Comparison of ENCODE assay signal across 9 cellular contexts in the genomic region with DNA sequence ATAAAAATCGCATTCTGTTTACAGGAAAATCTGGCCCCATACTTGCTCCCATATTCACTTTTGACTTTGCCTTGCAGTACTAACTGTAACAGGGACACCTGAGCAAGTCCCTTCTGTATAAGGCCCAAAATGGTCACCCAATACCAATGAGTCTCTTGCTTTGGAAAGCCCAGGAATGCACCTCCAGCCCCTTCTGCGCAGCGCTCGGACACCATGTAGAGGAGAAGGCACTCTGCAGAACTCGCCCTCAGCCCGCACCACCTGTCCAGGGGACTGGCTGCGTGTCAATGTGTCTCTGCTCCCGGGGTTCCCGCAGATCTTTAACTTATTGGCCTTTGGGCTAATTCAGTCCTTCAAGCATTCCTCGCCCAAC. TPM values are rescaled to one million over a fixed set of nuclear protein-coding genes. Genes with fewer than 3 reads are reported as not detected.
A peak's percentile ranks its signal among the peaks of the same experiment; 100 is the strongest.
DNase-seq lines count a peak whose midpoint lies in the region; ATAC-seq and TF ChIP-seq lines count a peak whose summit lies in the region.
"Had no signal": no experiment of that assay in that cellular context is flagged by ENCODE, and none has a peak within 500 bp of the region (broad histone marks: within the 10 kb centered on the region; RNA-seq: fewer than 3 reads in every experiment).

No MANE protein-coding gene starts in this region.

- H3K79me2 ChIP-seq in HCT116 (ENCODE audit: insufficient read depth, low read length) (no peaks in the 10 kb centered on the region), SU-DHL-6 (ENCODE audit: insufficient read depth, low read length) (no peaks in the 10 kb centered on the region)

- H3K4me2 ChIP-seq in BLaER1 treated with 17β-estradiol and CSF1 and Interleukin-3, amounts not matched to agents 10 nM and 100 nM = peak overlapping the region; percentile 16 to 86 (median 50); a peak in 17 of 22 replicates
- H3K4me2 ChIP-seq in HCT116 (ENCODE audit: low read length) (peak overlapping the region; percentile 46), SU-DHL-6 (ENCODE audit: low read depth, low read length, poor library complexity, severe bottlenecking) (peak overlapping the region; percentile 77)

- peaks cover 0 to 2% (median 0%) of the 10 kb centered on the region in 7 donors for H3K9me3 Mint-ChIP-seq in naive B cell

- intact Hi-C loops in HCT116 (cut with micrococcal nuclease) = loop anchor here (1.0 to 2.0 kb wide), 3 partner anchors 107 to 612 kb away; no protein-coding TSS in a partner anchor

- TF ChIP-seq CTCF in HCT116 (IDR thresholded peaks at IDR 0.05 in 2 of 3, conservative IDR thresholded peaks at IDR 0.05 in 1 of 3; ENCODE audit: borderline replicate concordance in 1 of 3, insufficient read depth in 1 of 3, low read depth in 2 of 3, low read length in 2 of 3) (no peak), SU-DHL-6 (IDR thresholded peaks at IDR 0.05; ENCODE audit: insufficient read depth, low read length, poor library complexity, severe bottlenecking) (no peak), foreskin fibroblast (IDR thresholded peaks at IDR 0.05; ENCODE audit: low read depth, low read length) (no peak), foreskin keratinocyte (conservative IDR thresholded peaks at IDR 0.05) (no peak)

- H3K36me3 ChIP-seq in BLaER1 treated with 17β-estradiol and CSF1 and Interleukin-3, amounts not matched to agents 10 nM and 100 nM = no peaks in the 10 kb centered on the region
- H3K36me3 ChIP-seq in HCT116 (ENCODE audit: control insufficient read depth in 1 of 2, insufficient read depth in 2 of 2, low read length in 2 of 2) = no peaks in the 10 kb centered on the region
- no peaks in the 10 kb centered on the region for H3K36me3 ChIP-seq in SU-DHL-6 (ENCODE audit: low read length)

- no peaks in the 10 kb centered on the region for H3K27me3 Mint-ChIP-seq in naive B cell

- ATAC-seq in HCT116 = peak; percentile 53
- no peak for ATAC-seq in naive B cell (ENCODE audit: low read depth in 2 of 2)
- no peak for ATAC-seq in foreskin keratinocyte

- H3K9ac ChIP-seq in BLaER1 treated with 17β-estradiol and CSF1 and Interleukin-3, amounts not matched to agents 10 nM and 100 nM = peak overlapping the region in 6 of 11 experiments; percentile 1 to 57 (median 20); a peak in 4 of 22 replicates
- H3K9ac ChIP-seq in HCT116 (ENCODE audit: low read length) (no peak overlapping the region), SU-DHL-6 (ENCODE audit: low read length) (peak overlapping the region; percentile 23)

- no peaks in the 10 kb centered on the region for H3K27me3 ChIP-seq in BLaER1 treated with 17β-estradiol and CSF1 and Interleukin-3, amounts not matched to agents 10 nM and 100 nM
- H3K27me3 ChIP-seq in HCT116 (ENCODE audit: insufficient read depth, low read length) = no peaks in the 10 kb centered on the region
- H3K27me3 ChIP-seq in SU-DHL-6 (ENCODE audit: low read length) = no peaks in the 10 kb centered on the region
- H3K27me3 ChIP-seq in foreskin keratinocyte = peaks cover 10% of the 10 kb centered on the region

- no peak for TF ChIP-seq RAD21 in HCT116 (IDR thresholded peaks at IDR 0.05; ENCODE audit: low read depth)

- no peak for TF ChIP-seq POLR2A in HCT116 (IDR thresholded peaks at IDR 0.05; ENCODE audit: borderline replicate concordance, extremely low read depth, insufficient read depth, insufficient read length)

- H3K4me1 Mint-ChIP-seq in naive B cell = peaks cover 29 to 59% (median 31%) of the 10 kb centered on the region in 3 donors

- H3K27ac Mint-ChIP-seq in naive B cell = peak overlapping the region; percentile 90 to 97 (median 93)

- POLR2A ChIA-PET in HCT116 (lab: Charles Lee) = no interaction called here

- peak overlapping the region; percentile 81 for H2AFZ ChIP-seq in HCT116 (ENCODE audit: low read depth, low read length, poor library complexity, severe bottlenecking)
- peak overlapping the region; percentile 70 for H2AFZ ChIP-seq in SU-DHL-6 (ENCODE audit: low read depth, low read length, severe bottlenecking)

- H3K36me3 Mint-ChIP-seq in naive B cell = no peaks in the 10 kb centered on the region

- no peak overlapping the region for H3K4me3 ChIP-seq in BLaER1 treated with 17β-estradiol and CSF1 and Interleukin-3, amounts not matched to agents 10 nM and 100 nM
- H3K4me3 ChIP-seq in HCT116 (replicated peaks in 1 of 2; ENCODE audit: low read depth in 1 of 2, low read length in 2 of 2) = no peak overlapping the region
- no peak overlapping the region for H3K4me3 ChIP-seq in SU-DHL-6 (ENCODE audit: insufficient read depth, low read length, poor library complexity, severe bottlenecking)
- no peak overlapping the region for H3K4me3 ChIP-seq in foreskin fibroblast (ENCODE audit: low read depth in 1 of 2, low read length in 2 of 2)

- H3K4me3 Mint-ChIP-seq in naive B cell = peak overlapping the region in 7 of 8 donors; percentile 31 to 87 (median 68)

- DNase-seq in HCT116 (ENCODE audit: low read depth, low spot score) (no peak), naive B cell (no peak), NCI-H446 (lab: John Stamatoyannopoulos, UW) (no peak), DMS 273 treated with DMSO at 0.1 percent for 48 hours (lab: John Stamatoyannopoulos, UW) (no peak), foreskin fibroblast (no peak), foreskin keratinocyte (no peak)

- no peaks in the 10 kb centered on the region for H3F3A ChIP-seq in SU-DHL-6 (ENCODE audit: insufficient read depth)

- RAD21 ChIA-PET in HCT116 (lab: Charles Lee; ENCODE audit: low non-redundant PET in 1 of 2, low total read pairs in 2 of 2, uncharacterized antibody in 2 of 2, unreplicated experiment in 2 of 2) = interaction anchor here (0.9 to 1.2 kb wide), 3 partner anchors 107 to 120 kb away, joined by 3 to 5 read pairs (median 4); no protein-coding TSS in a partner anchor

- no peaks in the 10 kb centered on the region; a peak in 1 of 22 replicates for H4K20me1 ChIP-seq in BLaER1 treated with 17β-estradiol and CSF1 and Interleukin-3, amounts not matched to agents 10 nM and 100 nM
- H4K20me1 ChIP-seq in HCT116 (ENCODE audit: insufficient read depth) (no peaks in the 10 kb centered on the region), SU-DHL-6 (ENCODE audit: low read depth, low read length) (no peaks in the 10 kb centered on the region)

- peaks cover 0 to 10% (median 0%) of the 10 kb centered on the region in 11 experiments; a peak in 4 of 22 replicates for H3K9me3 ChIP-seq in BLaER1 treated with 17β-estradiol and CSF1 and Interleukin-3, amounts not matched to agents 10 nM and 100 nM (replicated peaks in 1 of 11)
- H3K9me3 ChIP-seq in HCT116 (ENCODE audit: control insufficient read depth in 1 of 2, insufficient read depth in 1 of 2, low read depth in 1 of 2, low read length in 2 of 2) (no peaks in the 10 kb centered on the region), SU-DHL-6 (ENCODE audit: insufficient read depth, low read length) (no peaks in the 10 kb centered on the region)

- no peaks in the 10 kb centered on the region for H3K9me2 ChIP-seq in HCT116 (ENCODE audit: insufficient read depth)
- H3K9me2 ChIP-seq in SU-DHL-6 (replicated peaks; ENCODE audit: insufficient read depth, low read length) = no peaks in the 10 kb centered on the region

- CTCF ChIA-PET in HCT116 (lab: Charles Lee) = interaction anchor here (5.1 kb wide), 1 partner anchor 107 kb away, joined by 50 read pairs; no protein-coding TSS in a partner anchor

- H3K4me1 ChIP-seq in BLaER1 treated with 17β-estradiol and CSF1 and Interleukin-3, amounts not matched to agents 10 nM and 100 nM = peaks cover 11 to 25% (median 17%) of the 10 kb centered on the region in 10 experiments
- H3K4me1 ChIP-seq in HCT116 (ENCODE audit: control insufficient read depth in 1 of 2, insufficient read depth in 2 of 2, low read length in 2 of 2) (peaks cover 0 to 7% of the 10 kb centered on the region in 2 experiments; a peak in 1 of 4 replicates), foreskin keratinocyte (no peaks in the 10 kb centered on the region)

- H3K27ac ChIP-seq in BLaER1 treated with 17β-estradiol and CSF1 and Interleukin-3, amounts not matched to agents 10 nM and 100 nM = no peak overlapping the region; a peak in 1 of 22 replicates
- H3K27ac ChIP-seq in HCT116 (ENCODE audit: low read depth, low read length) (no peak overlapping the region), SU-DHL-6 (ENCODE audit: low read depth, low read length) (no peak overlapping the region), foreskin keratinocyte (no peak overlapping the region)

- no TSS peak for BruUV-seq in HCT116 (replicated peaks; lab: Mats Ljungman, UMichigan)

TF ChIP-seq in HCT116, 20 proteins besides CTCF, POLR2A, EP300 and RAD21 (continues in another document):
- TF ChIP-seq, protein P1, sequence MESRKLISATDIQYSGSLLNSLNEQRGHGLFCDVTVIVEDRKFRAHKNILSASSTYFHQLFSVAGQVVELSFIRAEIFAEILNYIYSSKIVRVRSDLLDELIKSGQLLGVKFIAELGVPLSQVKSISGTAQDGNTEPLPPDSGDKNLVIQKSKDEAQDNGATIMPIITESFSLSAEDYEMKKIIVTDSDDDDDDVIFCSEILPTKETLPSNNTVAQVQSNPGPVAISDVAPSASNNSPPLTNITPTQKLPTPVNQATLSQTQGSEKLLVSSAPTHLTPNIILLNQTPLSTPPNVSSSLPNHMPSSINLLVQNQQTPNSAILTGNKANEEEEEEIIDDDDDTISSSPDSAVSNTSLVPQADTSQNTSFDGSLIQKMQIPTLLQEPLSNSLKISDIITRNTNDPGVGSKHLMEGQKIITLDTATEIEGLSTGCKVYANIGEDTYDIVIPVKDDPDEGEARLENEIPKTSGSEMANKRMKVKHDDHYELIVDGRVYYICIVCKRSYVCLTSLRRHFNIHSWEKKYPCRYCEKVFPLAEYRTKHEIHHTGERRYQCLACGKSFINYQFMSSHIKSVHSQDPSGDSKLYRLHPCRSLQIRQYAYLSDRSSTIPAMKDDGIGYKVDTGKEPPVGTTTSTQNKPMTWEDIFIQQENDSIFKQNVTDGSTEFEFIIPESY (IDR thresholded peaks at IDR 0.05; ENCODE audit: extremely low read depth, insufficient replicate concordance, low read length) = no peak
- TF ChIP-seq FOSL1 (IDR thresholded peaks at IDR 0.05; ENCODE audit: low read depth) (no peak), ZNF274 (IDR thresholded peaks at IDR 0.05; ENCODE audit: low read depth, low read length) (no peak), ZFX (IDR thresholded peaks at IDR 0.05) (no peak), YY1 (IDR thresholded peaks at IDR 0.05; ENCODE audit: extremely low read depth, insufficient replicate concordance, low read depth, low read length) (no peak), TCF7L2 (IDR thresholded peaks at IDR 0.05; ENCODE audit: borderline replicate concordance, extremely low read depth, insufficient read depth, insufficient read length) (no peak)
- TF ChIP-seq, protein P2, sequence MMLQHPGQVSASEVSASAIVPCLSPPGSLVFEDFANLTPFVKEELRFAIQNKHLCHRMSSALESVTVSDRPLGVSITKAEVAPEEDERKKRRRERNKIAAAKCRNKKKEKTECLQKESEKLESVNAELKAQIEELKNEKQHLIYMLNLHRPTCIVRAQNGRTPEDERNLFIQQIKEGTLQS (IDR thresholded peaks at IDR 0.05) = no peak

RNA-seq across cellular contexts. Expression of a gene that starts 0.7 kb away (rescaled TPM):
- total RNA-seq in HCT116 (2021; ENCODE audit: unreplicated experiment) = not detected
- 0.02 TPM in 1 of 2 replicates, not detected in the other for polyA plus RNA-seq in HCT116 (2012)
- under 1 TPM in 1 of 6 donors, not detected in 5; 0.25 TPM for polyA plus RNA-seq in naive B cell (ENCODE audit: low read depth in 6 of 6)
- total RNA-seq in foreskin keratinocyte = not detected in 2 replicates
- polyA plus RNA-seq in foreskin keratinocyte = not detected in 2 replicates
- total RNA-seq: kidney epithelial cell had no signal

RNA-seq across cellular contexts. Expression of a gene that starts 34.7 kb away (rescaled TPM):
- total RNA-seq in HCT116 (2021; ENCODE audit: unreplicated experiment) (93.9 TPM), foreskin keratinocyte (403 and 528 TPM in 2 replicates)
- polyA plus RNA-seq in HCT116 (2012) = 172 and 204 TPM in 2 replicates
- polyA plus RNA-seq in naive B cell (ENCODE audit: low read depth in 6 of 6) (100 to 1,000 TPM in 1 of 6 donors, 10 to 100 TPM in 5; 78.0 to 151 (median 86.2) TPM), foreskin keratinocyte (227 and 256 TPM in 2 replicates)
